Comparison of ENCODE assay signal across 16 cellular contexts in the genomic region with DNA sequence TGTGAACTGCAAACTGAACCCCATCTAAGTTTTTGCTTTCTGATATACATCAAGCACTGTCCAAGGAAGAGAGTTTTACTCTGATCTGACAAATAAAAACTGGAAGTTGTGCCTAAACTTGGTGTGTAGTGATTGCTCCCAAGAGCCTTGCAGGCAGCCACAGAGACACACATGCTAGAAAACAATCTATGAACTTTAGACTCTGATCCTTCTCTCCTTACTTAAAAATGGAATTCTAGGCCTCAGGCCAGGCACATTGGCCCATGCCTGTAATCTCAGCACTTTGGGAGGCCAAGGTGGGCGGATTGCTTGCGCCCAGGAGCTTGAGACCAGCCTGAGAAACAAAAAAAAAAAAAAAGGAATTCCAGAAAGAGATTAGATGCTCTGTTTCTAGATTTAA. TPM values are rescaled to one million over a fixed set of nuclear protein-coding genes. Genes with fewer than 3 reads are reported as not detected.
DNase-seq lines count a peak whose midpoint lies in the region; ATAC-seq and TF ChIP-seq lines count a peak whose summit lies in the region.
"Had no signal": no experiment of that assay in that cellular context is flagged by ENCODE, and none has a peak within 500 bp of the region (broad histone marks: within the 10 kb centered on the region; RNA-seq: fewer than 3 reads in every experiment).

No MANE protein-coding gene starts in this region.

- TF ChIP-seq CTCF in smooth muscle cell (IDR thresholded peaks at IDR 0.05; ENCODE audit: borderline replicate concordance, insufficient read depth, poor library complexity, severe bottlenecking) = no peak

- peak overlapping the region; percentile 64 for H3K27ac ChIP-seq in right cardiac atrium (ENCODE audit: low read length)
- peak overlapping the region; percentile 47 for H3K27ac ChIP-seq in smooth muscle cell (ENCODE audit: low read depth)
- H3K27ac ChIP-seq: neural progenitor cell had no signal

- H3K9ac ChIP-seq in smooth muscle cell (ENCODE audit: low read depth) = no peak overlapping the region
- H3K9ac ChIP-seq: neural progenitor cell had no signal

- DNase-seq in activated naive CD4-positive, alpha-beta T cell treated with anti-CD3 and anti-CD28 coated beads for 36 hours = no peak
- no peak for DNase-seq in activated naive CD4-positive, alpha-beta T cell treated with anti-CD3 and anti-CD28 coated beads, Interleukin-2, amount 50 U/mL, for 16 hours
- no peak for DNase-seq in activated naive CD4-positive, alpha-beta T cell treated with anti-CD3 and anti-CD28 coated beads, Interleukin-2, amount 50 U/mL, for 72 hours (ENCODE audit: low spot score in 2 of 2)
- DNase-seq in right cardiac atrium = no peak
- no peak for DNase-seq in smooth muscle cell (lab: John Stamatoyannopoulos, UW; ENCODE audit: unreplicated experiment)
- no peak for DNase-seq in NCI-H1105 (lab: John Stamatoyannopoulos, UW)
- no peak for DNase-seq in Kasumi-1 (lab: John Stamatoyannopoulos, UW)
- DNase-seq: activated CD4-positive, CD25-positive, alpha-beta regulatory T cell; cortex of kidney; kidney glomerular epithelial cell; NCI-H1417; SHP77 treated with DMSO at 0.1 percent for 48 hours had no signal

- H3K79me2 ChIP-seq in smooth muscle cell (ENCODE audit: low read depth) = no peaks in the 10 kb centered on the region

- H3K4me3 ChIP-seq in right cardiac atrium (ENCODE audit: low read length) (no peak overlapping the region), smooth muscle cell (no peak overlapping the region)
- H3K4me3 ChIP-seq: HAP-1, neural progenitor cell had no signal

- H3K27me3 ChIP-seq in right cardiac atrium (ENCODE audit: control insufficient read depth, insufficient read depth) (no peaks in the 10 kb centered on the region), smooth muscle cell (ENCODE audit: low read depth) (no peaks in the 10 kb centered on the region)
- H3K27me3 ChIP-seq: neural progenitor cell had no signal

- no peaks in the 10 kb centered on the region for H3K9me3 Mint-ChIP-seq in activated naive CD4-positive, alpha-beta T cell treated with anti-CD3 and anti-CD28 coated beads for 36 hours
- H3K9me3 Mint-ChIP-seq in activated naive CD4-positive, alpha-beta T cell treated with anti-CD3 and anti-CD28 coated beads, Interleukin-2, amount 50 U/mL, for 72 hours = no peaks in the 10 kb centered on the region
- H3K9me3 Mint-ChIP-seq: neural progenitor cell had no signal

- no peak overlapping the region for H3K4me3 Mint-ChIP-seq in activated naive CD4-positive, alpha-beta T cell treated with anti-CD3 and anti-CD28 coated beads for 36 hours
- H3K4me3 Mint-ChIP-seq: neural progenitor cell had no signal

- ATAC-seq in activated naive CD4-positive, alpha-beta T cell treated with anti-CD3 and anti-CD28 coated beads, Interleukin-2, amount 50 U/mL, for 72 hours = peak; percentile 7 to 65
- no peak for ATAC-seq in right cardiac atrium
- no peak for ATAC-seq in HG03039 (IDR thresholded peaks at IDR 0.05; ENCODE audit: unreplicated experiment)

- H4K20me1 ChIP-seq in smooth muscle cell (ENCODE audit: low read depth) = no peaks in the 10 kb centered on the region

- H3F3A ChIP-seq in smooth muscle cell (ENCODE audit: low read depth) = no peaks in the 10 kb centered on the region

- H3K9me3 ChIP-seq in right cardiac atrium (ENCODE audit: control insufficient read depth, low read length) (no peaks in the 10 kb centered on the region), smooth muscle cell (replicated peaks; ENCODE audit: low read depth) (no peaks in the 10 kb centered on the region)
- H3K9me3 ChIP-seq: HAP-1 had no signal

- intact Hi-C loops in activated naive CD4-positive, alpha-beta T cell treated with anti-CD3 and anti-CD28 coated beads for 36 hours (cut with micrococcal nuclease) = loop anchor here (1.0 to 2.0 kb wide), 2 partner anchors 75 to 120 kb away; no protein-coding TSS in a partner anchor
- intact Hi-C loops in right cardiac atrium (cut with DNase I) = no loop called here

- CTCF ChIA-PET in activated naive CD4-positive, alpha-beta T cell treated with anti-CD3 and anti-CD28 coated beads for 36 hours (lab: Charles Lee) = no interaction called here

- H3K27ac Mint-ChIP-seq in activated naive CD4-positive, alpha-beta T cell treated with anti-CD3 and anti-CD28 coated beads for 36 hours = peak overlapping the region; percentile 82
- H3K27ac Mint-ChIP-seq in activated naive CD4-positive, alpha-beta T cell treated with anti-CD3 and anti-CD28 coated beads, Interleukin-2, amount 50 U/mL, for 72 hours = peak overlapping the region; percentile 90 to 95
- H3K27ac Mint-ChIP-seq: neural progenitor cell had no signal

- H3K4me1 ChIP-seq in right cardiac atrium (ENCODE audit: control insufficient read depth, insufficient read depth, low read length) (peaks cover 1% of the 10 kb centered on the region), smooth muscle cell (ENCODE audit: low read depth) (peaks cover 4% of the 10 kb centered on the region)
- H3K4me1 ChIP-seq: HAP-1, neural progenitor cell had no signal

- H3K4me1 Mint-ChIP-seq in activated naive CD4-positive, alpha-beta T cell treated with anti-CD3 and anti-CD28 coated beads for 36 hours (ENCODE audit: low read depth) = peaks cover 33% of the 10 kb centered on the region

- H3K4me2 ChIP-seq in smooth muscle cell = peak overlapping the region; percentile 44
- H3K4me2 ChIP-seq: neural progenitor cell had no signal

- H3K36me3 Mint-ChIP-seq in activated naive CD4-positive, alpha-beta T cell treated with anti-CD3 and anti-CD28 coated beads for 36 hours (ENCODE audit: low read depth) = no peaks in the 10 kb centered on the region
- H3K36me3 Mint-ChIP-seq in activated naive CD4-positive, alpha-beta T cell treated with anti-CD3 and anti-CD28 coated beads, Interleukin-2, amount 50 U/mL, for 72 hours = no peaks in the 10 kb centered on the region

- H3K36me3 ChIP-seq in smooth muscle cell (ENCODE audit: low read depth) = no peaks in the 10 kb centered on the region

- no peak overlapping the region for H2AFZ ChIP-seq in smooth muscle cell (ENCODE audit: low read depth)
- H2AFZ ChIP-seq: neural progenitor cell had no signal

- no peaks in the 10 kb centered on the region for H3K27me3 Mint-ChIP-seq in activated naive CD4-positive, alpha-beta T cell treated with anti-CD3 and anti-CD28 coated beads for 36 hours (ENCODE audit: low read depth)

- WGBS in right cardiac atrium = 53% methylated on average over 2 of the region's 2 CpGs
- 87% methylated on average over 2 of the region's 2 CpGs for whole genome bisulfite sequencing in smooth muscle cell (ENCODE audit: low lambda C conversion rate)

RNA-seq across cellular contexts. Expression of gene S100G, which starts 45.7 kb away (rescaled TPM):
- total RNA-seq in activated naive CD4-positive, alpha-beta T cell treated with anti-CD3 and anti-CD28 coated beads for 36 hours = not detected
- not detected for total RNA-seq in activated naive CD4-positive, alpha-beta T cell treated with anti-CD3 and anti-CD28 coated beads, Interleukin-2, amount 50 U/mL, for 72 hours
- total RNA-seq in right cardiac atrium = not detected
- polyA plus RNA-seq in right cardiac atrium = not detected
- total RNA-seq in smooth muscle cell = not detected in 2 replicates
- not detected in 2 replicates for polyA plus RNA-seq in smooth muscle cell
- total RNA-seq: frontal cortex had no signal

Comparison
In these comparisons a context has a peak if more than half of its experiments do, and no peak if none do; other contexts are left out.
1. ATAC-seq: peak in activated naive CD4-positive, alpha-beta T cell treated with anti-CD3 and anti-CD28 coated beads, Interleukin-2, amount 50 U/mL, for 72 hours (2 of 2); none in right cardiac atrium (0 of 2) and HG03039 (single experiment).